Comparison of ENCODE assay signal across 21 cellular contexts in the genomic region with DNA sequence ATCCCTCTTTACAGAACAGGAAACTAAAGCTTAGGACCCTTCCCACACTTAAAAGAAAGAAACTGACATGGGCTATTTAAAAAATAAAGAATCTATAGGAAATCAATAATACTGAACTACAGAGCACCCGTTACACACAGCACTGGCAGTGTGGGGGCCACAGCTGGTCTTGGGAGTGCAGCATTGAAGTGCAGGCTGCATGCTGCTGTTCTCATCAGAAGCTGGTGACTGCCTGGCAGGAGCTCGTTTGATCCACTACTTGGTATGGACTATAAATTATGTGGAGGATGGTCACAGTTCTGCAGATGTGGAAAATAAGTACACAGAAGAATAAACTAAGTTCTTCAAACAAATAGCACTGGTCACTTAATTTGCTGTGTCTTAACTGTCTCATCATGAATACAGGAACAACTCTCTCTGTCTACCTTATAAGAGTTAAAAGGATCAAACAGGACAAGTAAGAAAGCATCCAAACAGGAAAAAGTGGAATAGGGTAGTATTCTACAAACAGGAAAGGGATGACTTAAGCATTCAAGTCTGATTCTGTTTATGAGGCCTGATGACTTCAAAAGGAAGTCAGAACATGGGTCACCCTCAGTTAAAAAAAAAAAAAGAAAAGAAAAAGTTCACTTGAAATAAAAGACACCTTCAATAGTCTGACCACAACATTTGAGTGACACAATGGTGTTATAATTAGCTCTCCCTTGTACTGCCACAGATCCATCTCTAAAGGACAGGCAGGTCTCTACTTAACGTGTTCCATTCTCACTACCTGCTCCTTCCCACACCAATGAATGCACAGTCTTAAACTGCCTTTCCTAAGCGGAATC. TPM values are rescaled to one million over a fixed set of nuclear protein-coding genes. Genes with fewer than 3 reads are reported as not detected.
DNase-seq lines count a peak whose midpoint lies in the region; ATAC-seq and TF ChIP-seq lines count a peak whose summit lies in the region.
"Had no signal": no experiment of that assay in that cellular context is flagged by ENCODE, and none has a peak within 500 bp of the region (broad histone marks: within the 10 kb centered on the region; RNA-seq: fewer than 3 reads in every experiment).

No MANE protein-coding gene starts in this region.

- H2BK5ac ChIP-seq in neuronal stem cell (ENCODE audit: low read length): no peak overlapping the region

- no peaks in the 10 kb centered on the region for H3K79me1 ChIP-seq in neuronal stem cell (ENCODE audit: low read depth, low read length)

- ATAC-seq in HG03097 (IDR thresholded peaks at IDR 0.05; ENCODE audit: low FRiP score, unreplicated experiment): no peak

- H3K36me3 ChIP-seq in Loucy (ENCODE audit: insufficient read depth, low read length) (no peaks in the 10 kb centered on the region), neuronal stem cell (replicated peaks in 1 of 2; ENCODE audit: control insufficient read depth in 2 of 2, insufficient read depth in 2 of 2, low read length in 2 of 2) (no peaks in the 10 kb centered on the region)
- H3K36me3 ChIP-seq: ascending aorta, prostate gland, SJCRH30, spleen had no signal

- H3K27ac ChIP-seq in neuronal stem cell (replicated peaks; ENCODE audit: low read length): no peak overlapping the region
- H3K27ac ChIP-seq: ascending aorta, prostate gland, SJCRH30, spleen, VCaP had no signal

- DNase-seq in ELR (ENCODE audit: low read depth): peak; percentile 36
- peak; percentile 11 for DNase-seq in epithelial cell of esophagus (ENCODE audit: low read depth)
- no peak for DNase-seq in neuronal stem cell (ENCODE audit: low spot score)
- no peak for DNase-seq in OCI-M2 (lab: John Stamatoyannopoulos, UW; ENCODE audit: unreplicated experiment)
- no peak for DNase-seq in HT-29 (ENCODE audit: low spot score)
- no peak for DNase-seq in SW 1271 (lab: John Stamatoyannopoulos, UW)
- DNase-seq: activated CD4-positive, alpha-beta T cell treated with anti-CD3 and anti-CD28 coated beads, Interleukin-2, amount 50 U/mL, for 4 hours; CD4-positive, CD25-positive, alpha-beta regulatory T cell; endodermal cell; Karpas-422; NCI-H1105 treated with DMSO at 0.1 percent for 48 hours; NCI-H510A treated with DMSO at 0.1 percent for 48 hours; SJCRH30; spleen; stimulated activated CD4-positive, alpha-beta T cell treated with anti-CD3 and anti-CD28 coated beads, Interleukin-4, amount 100 ng/mL, for 4 hours; T-helper 2 cell had no signal

- H3K4me1 ChIP-seq in Loucy (ENCODE audit: insufficient read depth, low read length, poor library complexity, severe bottlenecking) (peaks cover 26% of the 10 kb centered on the region), neuronal stem cell (ENCODE audit: control insufficient read depth in 2 of 2, insufficient read depth in 1 of 2, low read depth in 1 of 2, low read length in 2 of 2) (peaks cover 8 to 14% of the 10 kb centered on the region in 2 donors)
- H3K4me1 ChIP-seq: prostate gland, spleen had no signal

- no peak overlapping the region for H2BK12ac ChIP-seq in neuronal stem cell (ENCODE audit: low read length)

- no peaks in the 10 kb centered on the region for H3K9me3 ChIP-seq in Loucy (ENCODE audit: insufficient read depth, low read depth, low read length)
- no peaks in the 10 kb centered on the region for H3K9me3 ChIP-seq in neuronal stem cell (replicated peaks in 1 of 2; ENCODE audit: control insufficient read depth in 2 of 2, insufficient read depth in 1 of 2, low read depth in 1 of 2, low read length in 2 of 2)
- H3K9me3 ChIP-seq: ascending aorta, prostate gland, SJCRH30, spleen had no signal

- H2BK15ac ChIP-seq in neuronal stem cell (ENCODE audit: low read length): no peak overlapping the region

- H2AK5ac ChIP-seq in neuronal stem cell (ENCODE audit: low read depth, low read length): no peak overlapping the region

- H3K4ac ChIP-seq in neuronal stem cell (ENCODE audit: low read length): no peak overlapping the region

- no peaks in the 10 kb centered on the region for H3K9me2 ChIP-seq in Loucy (replicated peaks; ENCODE audit: low read depth, low read length)

- H3K9ac ChIP-seq in Loucy (ENCODE audit: low read depth, low read length, poor library complexity, severe bottlenecking) (no peak overlapping the region), neuronal stem cell (ENCODE audit: low read depth, low read length, poor library complexity) (peak overlapping the region; percentile 38)

- no peaks in the 10 kb centered on the region for H3F3A ChIP-seq in Loucy (ENCODE audit: low read depth)

- peak overlapping the region; percentile 65 for H3K4me2 ChIP-seq in Loucy (ENCODE audit: low read depth, low read length, poor library complexity, severe bottlenecking)
- no peak overlapping the region for H3K4me2 ChIP-seq in neuronal stem cell (ENCODE audit: insufficient read depth, low read length, poor library complexity, severe bottlenecking)

- H4K20me1 ChIP-seq in Loucy (ENCODE audit: insufficient read depth, low read length, poor library complexity, severe bottlenecking): no peaks in the 10 kb centered on the region

- H2AFZ ChIP-seq in Loucy (ENCODE audit: low read length): peak overlapping the region; percentile 17; the same call in 1 of the 2 replicates
- no peak overlapping the region for H2AFZ ChIP-seq in neuronal stem cell (ENCODE audit: low read length)

- H3K27me3 ChIP-seq in Loucy (ENCODE audit: insufficient read depth, low read length, poor library complexity, severe bottlenecking) (no peaks in the 10 kb centered on the region), neuronal stem cell (ENCODE audit: control insufficient read depth in 3 of 3, insufficient read depth in 3 of 3, low read depth in 1 of 3, low read length in 3 of 3) (no peaks in the 10 kb centered on the region)
- H3K27me3 ChIP-seq: ascending aorta, SJCRH30, spleen had no signal

- no peak overlapping the region for H4K8ac ChIP-seq in neuronal stem cell (ENCODE audit: low read depth, low read length)

- H4K91ac ChIP-seq in neuronal stem cell (ENCODE audit: low read depth, low read length, poor library complexity): no peak overlapping the region

- TF ChIP-seq CTCF in Loucy (conservative IDR thresholded peaks at IDR 0.05; ENCODE audit: low read length) (no peak), epithelial cell of esophagus (IDR thresholded peaks at IDR 0.05; ENCODE audit: insufficient read depth, low read depth, low read length, missing control alignments) (no peak)

- no peaks in the 10 kb centered on the region for H3K79me2 ChIP-seq in Loucy (ENCODE audit: insufficient read depth, low read length)

- H3K18ac ChIP-seq in neuronal stem cell (ENCODE audit: low read length): no peak overlapping the region

- no peak overlapping the region for H2BK120ac ChIP-seq in neuronal stem cell (ENCODE audit: low read depth, low read length)

- no peak overlapping the region for H3K23ac ChIP-seq in neuronal stem cell (ENCODE audit: low read depth, low read length, poor library complexity)

- WGBS in neuronal stem cell (ENCODE audit: extremely low coverage in 2 of 2, insufficient read length in 2 of 2, insufficient replicate concordance in 1 of 2), 2 donors: no CpG with 5 or more reads among the region's 4 CpGs

- peak overlapping the region; percentile 15 for H3K4me3 ChIP-seq in Loucy (ENCODE audit: low read length, poor library complexity, severe bottlenecking)
- H3K4me3 ChIP-seq in epithelial cell of esophagus (ENCODE audit: low read length): no peak overlapping the region
- H3K4me3 ChIP-seq in neuronal stem cell (ENCODE audit: low read length in 2 of 2): no peak overlapping the region
- H3K4me3 ChIP-seq: ascending aorta, prostate gland, SJCRH30, spleen had no signal

- no peak overlapping the region for H3K14ac ChIP-seq in neuronal stem cell (ENCODE audit: low read length)

RNA-seq across cellular contexts. Expression of a gene that starts 21.0 kb away (rescaled TPM):
- polyA plus RNA-seq in neuronal stem cell (2013, experiment 1 of 2): 4.6 TPM
- 4.5 TPM for polyA plus RNA-seq in neuronal stem cell (2013, experiment 2 of 2)
- total RNA-seq in HT-29 (2014; rRNA removed; shearing (Covaris generic)): 3.2 and 4.9 TPM in 2 replicates
- polyA plus RNA-seq: CD4-positive, CD25-positive, alpha-beta regulatory T cell had no signal

RNA-seq across cellular contexts. Expression of a gene that starts 21.3 kb away (rescaled TPM):
- 26.6 TPM for polyA plus RNA-seq in neuronal stem cell (2013, experiment 1 of 2)
- polyA plus RNA-seq in neuronal stem cell (2013, experiment 2 of 2): 30.4 TPM
- 7.9 and 11.0 TPM in 2 replicates for total RNA-seq in HT-29 (2014; rRNA removed; shearing (Covaris generic))

Comparison
In these comparisons a context has a peak if more than half of its experiments do, and no peak if none do; other contexts are left out.
1. DNase-seq: peak in ELR (single experiment) and epithelial cell of esophagus (single experiment); none in neuronal stem cell (single experiment), OCI-M2 (single experiment), HT-29 (single experiment) and SW 1271 (0 of 2).